8 cellular contexts compared by ENCODE assay signal in genomic region chr5:157574456-157575095, GRCh38. TPM values are rescaled to one million over a fixed set of nuclear protein-coding genes. Genes with fewer than 3 reads are reported as not detected.
DNase-seq lines count a peak whose midpoint lies in the region; ATAC-seq and TF ChIP-seq lines count a peak whose summit lies in the region.

No MANE protein-coding gene starts in this region.

- peak overlapping the region; percentile 73 for H3K4me3 ChIP-seq in Karpas-422 (ENCODE audit: low read length)
- peak overlapping the region; percentile 82 to 94 for H3K4me3 ChIP-seq in cardiac fibroblast (replicated peaks in 1 of 2; ENCODE audit: low read depth in 2 of 2, low read length in 2 of 2)
- H3K4me3 ChIP-seq in mononuclear cell (ENCODE audit: low read length): peak overlapping the region; percentile 73
- H3K4me3 ChIP-seq in uterus: peak overlapping the region; percentile 70 to 80

- H2AFZ ChIP-seq in Karpas-422 (ENCODE audit: low read length): peak overlapping the region; percentile 94; the same call in 1 of the 2 replicates

- no peaks in the 10 kb centered on the region for H3K79me2 ChIP-seq in Karpas-422 (ENCODE audit: low read length)

- H3K9me2 ChIP-seq in Karpas-422 (replicated peaks; ENCODE audit: insufficient read depth, low read length): no peaks in the 10 kb centered on the region

- H3K27ac ChIP-seq in Karpas-422 (ENCODE audit: low read length) (no peak overlapping the region), uterus (peak overlapping the region; percentile 84 to 88)

- TF ChIP-seq CTCF in cardiac fibroblast (IDR thresholded peaks at IDR 0.05; ENCODE audit: low read depth, low read length) (no peak), uterus (IDR thresholded peaks at IDR 0.05) (no peak)

- intact Hi-C loops in uterus (cut with DNase I; ENCODE audit: low total_unique reads): loop anchor here (10.0 kb wide), 1 partner anchor 60 kb away; no protein-coding TSS in a partner anchor

- DNase-seq in AG08396 (ENCODE audit: low spot score) (peak; percentile 46), Karpas-422 (no peak), cardiac fibroblast (ENCODE audit: low read depth in 2 of 2) (no peak), uterus (peak; percentile 31 to 39), A172 (ENCODE audit: low spot score) (no peak), NCI-H2081 (lab: John Stamatoyannopoulos, UW) (no peak)

- no peak for TF ChIP-seq POLR2A in uterus (IDR thresholded peaks at IDR 0.05)

- H3K9ac ChIP-seq in Karpas-422 (ENCODE audit: low read length): peak overlapping the region; percentile 78

- peaks cover 2% of the 10 kb centered on the region; the same call in 1 of the 2 replicates for H3K27me3 ChIP-seq in Karpas-422 (ENCODE audit: low read length)
- H3K27me3 ChIP-seq in mononuclear cell (ENCODE audit: insufficient read depth, low read length): no peaks in the 10 kb centered on the region
- no peaks in the 10 kb centered on the region for H3K27me3 ChIP-seq in uterus

- H3K36me3 ChIP-seq in Karpas-422 (ENCODE audit: insufficient read depth, low read length): no peaks in the 10 kb centered on the region
- H3K36me3 ChIP-seq in uterus: no peaks in the 10 kb centered on the region

- H3K9me3 ChIP-seq in Karpas-422 (ENCODE audit: low read length): no peaks in the 10 kb centered on the region
- no peaks in the 10 kb centered on the region for H3K9me3 ChIP-seq in mononuclear cell (ENCODE audit: low read depth, low read length)
- no peaks in the 10 kb centered on the region for H3K9me3 ChIP-seq in uterus

- H3K4me1 ChIP-seq in Karpas-422 (ENCODE audit: low read length) (peaks cover 51% of the 10 kb centered on the region), mononuclear cell (ENCODE audit: insufficient read depth, low read length) (peaks cover 62% of the 10 kb centered on the region), uterus (no peaks in the 10 kb centered on the region)

- no peak for ATAC-seq in GM21786 (IDR thresholded peaks at IDR 0.05; ENCODE audit: unreplicated experiment)

- peak overlapping the region; percentile 74 for H3K4me2 ChIP-seq in Karpas-422 (ENCODE audit: low read depth, low read length, poor library complexity, severe bottlenecking)

- H4K20me1 ChIP-seq in Karpas-422 (ENCODE audit: insufficient read depth, low read depth, low read length): no peaks in the 10 kb centered on the region

RNA-seq across cellular contexts. Expression of gene ADAM19, which starts 1.0 kb away (rescaled TPM):
- total RNA-seq in Karpas-422 (2014; rRNA removed; shearing (Covaris generic); ENCODE audit: low replicate concordance): 4.9 and 5.7 TPM in 2 replicates
- total RNA-seq in mononuclear cell: 17.7 TPM
- 10 to 100 TPM in 3 of 4 donors, 1 to 10 TPM in 1; 2.4 to 25.6 (median 15.3) TPM for total RNA-seq in uterus
- total RNA-seq in A172 (2014; rRNA removed; shearing (Covaris generic)): 43.1 and 50.3 TPM in 2 replicates

Comparison
In these comparisons a context has a peak if more than half of its experiments do, and no peak if none do; other contexts are left out.
1. DNase-seq: peak in AG08396 (single experiment) and uterus (2 of 2); none in Karpas-422 (single experiment), cardiac fibroblast (0 of 2), A172 (single experiment) and NCI-H2081 (0 of 2).
2. Peak in every context shown above with its lines, with median percentiles within 50 percentile points of each other: H3K4me3 ChIP-seq.